Comparison of ENCODE assay signal across 20 cellular contexts in the genomic region with DNA sequence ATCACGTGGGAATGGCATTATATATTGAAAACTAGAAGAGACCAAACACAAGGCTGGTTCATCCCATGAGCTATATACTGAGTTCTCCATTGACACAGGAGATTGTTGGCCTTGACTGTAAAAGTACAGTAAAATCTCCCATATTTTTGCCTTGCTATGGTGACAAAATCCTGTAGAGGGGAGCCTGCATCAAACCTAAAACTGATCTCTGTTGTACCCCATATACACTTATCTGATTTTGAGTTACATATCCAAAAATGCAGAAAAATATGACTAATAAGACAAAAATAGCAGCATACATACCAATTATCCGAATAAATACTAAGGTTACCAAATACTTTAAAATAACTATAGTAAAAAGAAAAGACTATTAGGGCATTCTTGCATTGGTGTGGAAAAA.
A peak's percentile ranks its signal among the peaks of the same experiment; 100 is the strongest.
DNase-seq lines count a peak whose midpoint lies in the region; ATAC-seq and TF ChIP-seq lines count a peak whose summit lies in the region.
"Had no signal": no experiment of that assay in that cellular context is flagged by ENCODE, and none has a peak within 500 bp of the region (broad histone marks: within the 10 kb centered on the region; RNA-seq: fewer than 3 reads in every experiment).

No MANE protein-coding gene starts in this region.

- H3K79me2 ChIP-seq in osteoblast (ENCODE audit: insufficient read depth, low read length), result no peaks in the 10 kb centered on the region

- H4K20me1 ChIP-seq in osteoblast (ENCODE audit: insufficient read depth, low read length), result no peaks in the 10 kb centered on the region

- DNase-seq in AG10803 (ENCODE audit: low read depth), result peak; percentile 48
- DNase-seq in HCEC 1CT, result peak; percentile 69
- peak; percentile 8 for DNase-seq in fibroblast of gingiva (ENCODE audit: low read depth)
- DNase-seq in osteoblast (ENCODE audit: insufficient read length, low spot score, missing footprints), result no peak
- DNase-seq in CD4-positive, alpha-beta T cell, result no peak
- no peak for DNase-seq in NCI-H526 (lab: John Stamatoyannopoulos, UW)
- DNase-seq in natural killer cell, result no peak
- DNase-seq: Caco-2; CD4-positive, CD25-positive, alpha-beta regulatory T cell; NCI-H1105 treated with DMSO at 0.1 percent for 48 hours; NCI-H1694 treated with DMSO at 0.1 percent for 48 hours; NCI-H510A; OCI-M1; Right ventricle myocardium superior; T-cell had no signal

- peaks cover 22% of the 10 kb centered on the region for H3K4me1 ChIP-seq in osteoblast (ENCODE audit: insufficient read depth, low read length)
- H3K4me1 ChIP-seq: HAP-1 had no signal

- CTCF ChIA-PET in CD4-positive, alpha-beta T cell (lab: Charles Lee), result no interaction called here

- no peak overlapping the region for H3K27ac Mint-ChIP-seq in CD4-positive, alpha-beta T cell
- no peak overlapping the region for H3K27ac Mint-ChIP-seq in natural killer cell
- H3K27ac Mint-ChIP-seq: B cell; CD4-positive, CD25-positive, alpha-beta regulatory T cell; T-cell had no signal

- H3K4me3 ChIP-seq in AG10803 (ENCODE audit: low read length), result no peak overlapping the region
- H3K4me3 ChIP-seq in osteoblast (ENCODE audit: insufficient read depth, low read length), result no peak overlapping the region
- H3K4me3 ChIP-seq: HAP-1, K562, SK-N-MC had no signal

- ATAC-seq in GM21390 (IDR thresholded peaks at IDR 0.05; ENCODE audit: unreplicated experiment) (no peak), natural killer cell (no peak)
- no peak for ATAC-seq in CD4-positive, alpha-beta T cell (ENCODE audit: poor library complexity)
- ATAC-seq: K562, T-cell had no signal

- no peaks in the 10 kb centered on the region for H3K27me3 ChIP-seq in osteoblast (ENCODE audit: insufficient read depth, low read length)
- no peaks in the 10 kb centered on the region for H3K27me3 ChIP-seq in CD4-positive, alpha-beta T cell (ENCODE audit: control insufficient read depth, insufficient read depth, low read length)

- no peaks in the 10 kb centered on the region for H3K9me3 ChIP-seq in osteoblast (ENCODE audit: low read depth, low read length)
- H3K9me3 ChIP-seq in CD4-positive, alpha-beta T cell (ENCODE audit: control insufficient read depth, low read length), result no peaks in the 10 kb centered on the region
- H3K9me3 ChIP-seq: HAP-1 had no signal

- no peaks in the 10 kb centered on the region for H3K9me3 Mint-ChIP-seq in CD4-positive, alpha-beta T cell
- no peaks in the 10 kb centered on the region for H3K9me3 Mint-ChIP-seq in natural killer cell

- TF ChIP-seq CTCF in AG10803 (conservative IDR thresholded peaks at IDR 0.05; ENCODE audit: low read length) (peak; percentile 27), osteoblast (IDR thresholded peaks at IDR 0.05; ENCODE audit: extremely low read depth, low read depth, low read length) (peak; percentile 40), natural killer cell (IDR thresholded peaks at IDR 0.05) (no peak)
- TF ChIP-seq CTCF in CD4-positive, alpha-beta T cell (IDR thresholded peaks at IDR 0.05), result no peak

- no peak overlapping the region for H3K4me3 Mint-ChIP-seq in CD4-positive, alpha-beta T cell
- H3K4me3 Mint-ChIP-seq in natural killer cell, result no peak overlapping the region
- H3K4me3 Mint-ChIP-seq: B cell; CD4-positive, CD25-positive, alpha-beta regulatory T cell; T-cell had no signal

- no peaks in the 10 kb centered on the region for H3K27me3 Mint-ChIP-seq in CD4-positive, alpha-beta T cell
- H3K27me3 Mint-ChIP-seq in natural killer cell (ENCODE audit: low read depth in 2 of 2), result no peaks in the 10 kb centered on the region
- H3K27me3 Mint-ChIP-seq: B cell; CD4-positive, CD25-positive, alpha-beta regulatory T cell had no signal

- H3K36me3 Mint-ChIP-seq in CD4-positive, alpha-beta T cell (ENCODE audit: low read depth), result no peaks in the 10 kb centered on the region
- no peaks in the 10 kb centered on the region for H3K36me3 Mint-ChIP-seq in natural killer cell
- H3K36me3 Mint-ChIP-seq: T-cell had no signal

- H3K36me3 ChIP-seq in osteoblast (ENCODE audit: insufficient read depth, low read length), result no peaks in the 10 kb centered on the region
- H3K36me3 ChIP-seq: HAP-1 had no signal

- peak overlapping the region; percentile 10 for H3K4me2 ChIP-seq in osteoblast (ENCODE audit: insufficient read depth, low read length)

- peak overlapping the region; percentile 57 for H3K27ac ChIP-seq in osteoblast (ENCODE audit: low read depth, low read length)
- no peak overlapping the region for H3K27ac ChIP-seq in CD4-positive, alpha-beta T cell (ENCODE audit: low read depth, low read length)
- H3K27ac ChIP-seq: SK-N-MC had no signal

- H3K4me1 Mint-ChIP-seq in CD4-positive, alpha-beta T cell (ENCODE audit: low read depth), result no peaks in the 10 kb centered on the region
- no peaks in the 10 kb centered on the region for H3K4me1 Mint-ChIP-seq in natural killer cell
- H3K4me1 Mint-ChIP-seq: B cell; CD4-positive, CD25-positive, alpha-beta regulatory T cell; T-cell had no signal

- intact Hi-C loops in CD4-positive, alpha-beta T cell (cut with DNase I, micrococcal nuclease), result no loop called here
- intact Hi-C loops in natural killer cell (cut with micrococcal nuclease), result no loop called here

- H2AFZ ChIP-seq in osteoblast (ENCODE audit: low read length), result peak overlapping the region; percentile 32

- POLR2A ChIA-PET in CD4-positive, alpha-beta T cell (lab: Charles Lee), result no interaction called here

Comparison
In these comparisons a context has a peak if more than half of its experiments do, and no peak if none do; other contexts are left out.
1. DNase-seq: peak in AG10803 (single experiment), HCEC 1CT (single experiment) and fibroblast of gingiva (single experiment); none in osteoblast (single experiment), CD4-positive, alpha-beta T cell (0 of 10), NCI-H526 (0 of 2) and natural killer cell (single experiment).
2. CTCF ChIP-seq: peak in AG10803 (single experiment) and osteoblast (single experiment); none in CD4-positive, alpha-beta T cell (single experiment) and natural killer cell (single experiment).